In genomic region chr4:123832173-123833026, GRCh38 we compare ENCODE assay signal across 10 cellular contexts.
DNase-seq lines count a peak whose midpoint lies in the region; ATAC-seq and TF ChIP-seq lines count a peak whose summit lies in the region.
"Had no signal": no experiment of that assay in that cellular context is flagged by ENCODE, and none has a peak within 500 bp of the region (broad histone marks: within the 10 kb centered on the region; RNA-seq: fewer than 3 reads in every experiment).

No MANE protein-coding gene starts in this region.

- H4K20me1 ChIP-seq in HCT116 (ENCODE audit: insufficient read depth) = no peaks in the 10 kb centered on the region

- H3K79me2 ChIP-seq in HCT116 (ENCODE audit: insufficient read depth, low read length) = no peaks in the 10 kb centered on the region

- H3K9me2 ChIP-seq in HCT116 (ENCODE audit: insufficient read depth) = no peaks in the 10 kb centered on the region

- H3K27me3 ChIP-seq in HCT116 (ENCODE audit: insufficient read depth, low read length) = no peaks in the 10 kb centered on the region
- H3K27me3 ChIP-seq in body of pancreas = no peaks in the 10 kb centered on the region
- no peaks in the 10 kb centered on the region for H3K27me3 ChIP-seq in right cardiac atrium (ENCODE audit: control insufficient read depth, insufficient read depth)
- H3K27me3 ChIP-seq in skeletal muscle satellite cell (ENCODE audit: control insufficient read depth, insufficient read depth, low read length) = no peaks in the 10 kb centered on the region

- H3K4me3 ChIP-seq in HCT116 (replicated peaks in 1 of 2; ENCODE audit: low read depth in 1 of 2, low read length in 2 of 2) (no peak overlapping the region), body of pancreas (no peak overlapping the region), right cardiac atrium (ENCODE audit: low read length) (no peak overlapping the region), skeletal muscle satellite cell (ENCODE audit: low read length) (peak overlapping the region; percentile 42)
- H3K4me3 ChIP-seq: GM12878 had no signal

- BruUV-seq in HCT116 (replicated peaks; lab: Mats Ljungman, UMichigan) = no TSS peak

- POLR2A ChIA-PET in HCT116 (lab: Charles Lee) = no interaction called here

- RAD21 ChIA-PET in HCT116 (lab: Charles Lee; ENCODE audit: low non-redundant PET in 1 of 2, low total read pairs in 2 of 2, uncharacterized antibody in 2 of 2, unreplicated experiment in 2 of 2) = no interaction called here

- H3K4me1 ChIP-seq in HCT116 (ENCODE audit: control insufficient read depth in 1 of 2, insufficient read depth in 2 of 2, low read length in 2 of 2) = peaks cover 0 to 3% of the 10 kb centered on the region in 2 experiments; a peak in 1 of 4 replicates
- H3K4me1 ChIP-seq in body of pancreas = no peaks in the 10 kb centered on the region
- H3K4me1 ChIP-seq in right cardiac atrium (ENCODE audit: control insufficient read depth, insufficient read depth, low read length) = no peaks in the 10 kb centered on the region
- peaks cover 46% of the 10 kb centered on the region for H3K4me1 ChIP-seq in skeletal muscle satellite cell (ENCODE audit: control insufficient read depth, insufficient read depth, low read length)

- H3K36me3 ChIP-seq in HCT116 (ENCODE audit: control insufficient read depth in 1 of 2, insufficient read depth in 2 of 2, low read length in 2 of 2) = no peaks in the 10 kb centered on the region
- no peaks in the 10 kb centered on the region for H3K36me3 ChIP-seq in body of pancreas (replicated peaks in 1 of 2; ENCODE audit: insufficient read depth in 1 of 2, low read depth in 2 of 2)
- no peaks in the 10 kb centered on the region for H3K36me3 ChIP-seq in skeletal muscle satellite cell (ENCODE audit: insufficient read depth, low read length)

- DNase-seq in HCT116 (ENCODE audit: low read depth, low spot score) = no peak
- DNase-seq in body of pancreas = peak in 3 of 4 donors; percentile 14 to 48 (median 15)
- DNase-seq in right cardiac atrium = peak; percentile 63 to 81 (median 72)
- no peak for DNase-seq in NOMO-1 treated with DMSO at 0.1 percent for 48 hours (lab: John Stamatoyannopoulos, UW; ENCODE audit: unreplicated experiment)
- no peak for DNase-seq in NCI-H2081 (lab: John Stamatoyannopoulos, UW)

- H3K9ac ChIP-seq in HCT116 (ENCODE audit: low read length) (no peak overlapping the region), skeletal muscle satellite cell (ENCODE audit: low read depth, low read length) (peak overlapping the region; percentile 84)

- H3K4me2 ChIP-seq in HCT116 (ENCODE audit: low read length) (no peak overlapping the region), skeletal muscle satellite cell (ENCODE audit: low read length) (peak overlapping the region; percentile 63)

- H3K9me3 ChIP-seq in HCT116 (ENCODE audit: control insufficient read depth in 1 of 2, insufficient read depth in 1 of 2, low read depth in 1 of 2, low read length in 2 of 2) = no peaks in the 10 kb centered on the region
- no peaks in the 10 kb centered on the region for H3K9me3 ChIP-seq in body of pancreas
- H3K9me3 ChIP-seq in right cardiac atrium (ENCODE audit: control insufficient read depth, low read length) = no peaks in the 10 kb centered on the region
- no peaks in the 10 kb centered on the region for H3K9me3 ChIP-seq in skeletal muscle satellite cell (replicated peaks; ENCODE audit: low read length)

- CTCF ChIA-PET in HCT116 (lab: Charles Lee) = no interaction called here

- WGBS in body of pancreas, 2 donors = 68 to 81% methylated on average over 7 of the region's 7 CpGs
- WGBS in right cardiac atrium = 28% methylated on average over 7 of the region's 7 CpGs

- intact Hi-C loops in HCT116 (cut with micrococcal nuclease) (no loop called here), body of pancreas (cut with DNase I) (no loop called here), right cardiac atrium (cut with DNase I) (no loop called here)

- no peak for TF ChIP-seq RAD21 in HCT116 (IDR thresholded peaks at IDR 0.05; ENCODE audit: low read depth)

- TF ChIP-seq CTCF in HCT116 (IDR thresholded peaks at IDR 0.05 in 2 of 3, conservative IDR thresholded peaks at IDR 0.05 in 1 of 3; ENCODE audit: borderline replicate concordance in 1 of 3, insufficient read depth in 1 of 3, low read depth in 2 of 3, low read length in 2 of 3) = no peak
- no peak for TF ChIP-seq CTCF in body of pancreas (IDR thresholded peaks at IDR 0.05)

- TF ChIP-seq POLR2A in HCT116 (IDR thresholded peaks at IDR 0.05; ENCODE audit: borderline replicate concordance, extremely low read depth, insufficient read depth, insufficient read length) (no peak), body of pancreas (IDR thresholded peaks at IDR 0.05) (no peak)

- peak; percentile 36; the same call in 1 of the 2 replicates for ATAC-seq in HCT116
- ATAC-seq in body of pancreas = peak; percentile 70
- ATAC-seq in right cardiac atrium = peak; percentile 94
- no peak for ATAC-seq in HG02678 (IDR thresholded peaks at IDR 0.05; ENCODE audit: unreplicated experiment)
- ATAC-seq in GM19395 (IDR thresholded peaks at IDR 0.05; ENCODE audit: unreplicated experiment) = no peak
- ATAC-seq: GM12878 had no signal

- H3K27ac ChIP-seq in HCT116 (ENCODE audit: low read depth, low read length) (no peak overlapping the region), body of pancreas (peak overlapping the region in 2 of 4 donors; percentile 36 to 40), right cardiac atrium (ENCODE audit: low read length) (peak overlapping the region; percentile 99)
- H3K27ac ChIP-seq: HL-60 had no signal

- H2AFZ ChIP-seq in HCT116 (ENCODE audit: low read depth, low read length, poor library complexity, severe bottlenecking) = no peak overlapping the region

TF ChIP-seq in HCT116, 20 proteins besides CTCF, POLR2A, EP300 and RAD21:
- TF ChIP-seq FOSL1 (IDR thresholded peaks at IDR 0.05; ENCODE audit: low read depth) (no peak), MAX (IDR thresholded peaks at IDR 0.05) (no peak), POLR2AphosphoS5 (IDR thresholded peaks at IDR 0.05; ENCODE audit: low read depth, low read length) (no peak), JUND (IDR thresholded peaks at IDR 0.05) (no peak), CBX3 (IDR thresholded peaks at IDR 0.05; ENCODE audit: low read depth) (no peak), SRF (IDR thresholded peaks at IDR 0.05; ENCODE audit: low read depth) (no peak), EZH2 (IDR thresholded peaks at IDR 0.05) (no peak), ELF1 (IDR thresholded peaks at IDR 0.05; ENCODE audit: borderline replicate concordance, low read depth) (no peak), ZFX (IDR thresholded peaks at IDR 0.05) (no peak), EZH2phosphoT487 (IDR thresholded peaks at IDR 0.05; ENCODE audit: borderline replicate concordance) (no peak)
TF ChIP-seq in HCT116: peak in this region for 0.

Comparison
In these comparisons a context has a peak if more than half of its experiments do, and no peak if none do; other contexts are left out.
1. ATAC-seq: peak in HCT116 (single experiment), body of pancreas (single experiment) and right cardiac atrium (2 of 2); none in HG02678 (single experiment) and GM19395 (single experiment).
2. DNase-seq: peak in body of pancreas (3 of 4) and right cardiac atrium (3 of 3); none in HCT116 (single experiment), NOMO-1 treated with DMSO at 0.1 percent for 48 hours (single experiment) and NCI-H2081 (0 of 2).